8 cellular contexts compared by ENCODE assay signal in genomic region chr10:70887804-70888800, GRCh38.
DNase-seq lines count a peak whose midpoint lies in the region; ATAC-seq and TF ChIP-seq lines count a peak whose summit lies in the region.

TSS of gene PCBD1 (minus strand) at chr10:70888565. CDS start at chr10:70888533, 32 bp downstream.

- peak; percentile 88 for DNase-seq in AG08396 (ENCODE audit: low spot score)
- DNase-seq in NOMO-1 treated with DMSO at 0.1 percent for 48 hours (lab: John Stamatoyannopoulos, UW; ENCODE audit: unreplicated experiment) = peak; percentile 56
- peak; percentile 72 for DNase-seq in activated T-cell treated with anti-CD3 and anti-CD28 coated beads for 4 hours
- DNase-seq in erythroblast (lab: John Stamatoyannopoulos, UW) = peak; percentile 55
- peak; percentile 39 to 50 for DNase-seq in stimulated activated CD8-positive, alpha-beta memory T cell treated with anti-CD3 and anti-CD28 coated beads, Interleukin-7, amount 100 ng/mL, for 1 hour (ENCODE audit: low read depth in 2 of 2)

- H3K36me3 ChIP-seq in muscle layer of colon (ENCODE audit: insufficient read depth, low read length) = peaks cover 24% of the 10 kb centered on the region

- peak within 1 kb of the TSS; percentile 90 for H3K27ac ChIP-seq in muscle layer of colon (ENCODE audit: low read depth, low read length)

- H3K9me3 ChIP-seq in muscle layer of colon (ENCODE audit: low read length) = no peaks in the 10 kb centered on the region

- H3K9ac ChIP-seq in muscle layer of colon (ENCODE audit: low read length) = peak within 1 kb of the TSS; percentile 52

- H3K4me3 ChIP-seq in muscle layer of colon (ENCODE audit: low read depth in 1 of 2, low read length in 2 of 2) = peak within 1 kb of the TSS; percentile 80 to 85

- TF ChIP-seq POLR2A in erythroblast (IDR thresholded peaks at IDR 0.05; ENCODE audit: low read length) = peak; percentile 34

- ATAC-seq in GM18868 (IDR thresholded peaks at IDR 0.05; ENCODE audit: unreplicated experiment) (peak; percentile 80), HG03135 (IDR thresholded peaks at IDR 0.05; ENCODE audit: unreplicated experiment) (peak; percentile 65)

- H3K27me3 ChIP-seq in muscle layer of colon (ENCODE audit: control insufficient read depth in 1 of 2, insufficient read depth in 2 of 2, low read length in 2 of 2) = no peaks in the 10 kb centered on the region

- H3K4me1 ChIP-seq in muscle layer of colon (ENCODE audit: insufficient read depth, low read length) = peaks cover 20% of the 10 kb centered on the region

Comparison
In these comparisons a context has a peak if more than half of its experiments do, and no peak if none do; other contexts are left out.
1. Peak in every context shown above with its lines: DNase-seq, ATAC-seq, H3K4me3 ChIP-seq and H3K27ac ChIP-seq.